Comparison of ENCODE assay signal across 13 cellular contexts in genomic region chr9:131650254-131650653, GRCh38.
DNase-seq lines count a peak whose midpoint lies in the region; ATAC-seq and TF ChIP-seq lines count a peak whose summit lies in the region.
"Had no signal": no experiment of that assay in that cellular context is flagged by ENCODE, and none has a peak within 500 bp of the region (broad histone marks: within the 10 kb centered on the region; RNA-seq: fewer than 3 reads in every experiment).

No MANE protein-coding gene starts in this region.

- peak; percentile 48 for DNase-seq in AG09319 (ENCODE audit: extremely low read depth, low read depth)
- peak; percentile 51 for DNase-seq in NB4 (ENCODE audit: low read depth)
- DNase-seq in fibroblast of mammary gland (ENCODE audit: low read depth) = peak; percentile 96
- DNase-seq in osteocyte (ENCODE audit: extremely low spot score, unreplicated experiment) = no peak
- no peak for DNase-seq in NCI-H446 (lab: John Stamatoyannopoulos, UW)
- no peak for DNase-seq in NCI-H146 (lab: John Stamatoyannopoulos, UW)
- no peak for DNase-seq in stimulated activated CD4-positive, alpha-beta T cell treated with anti-CD3 and anti-CD28 coated beads, Interleukin-2, amount 100 ng/mL, for 48 hours
- DNase-seq: activated CD4-positive, alpha-beta T cell treated with anti-CD3 and anti-CD28 coated beads for 48 hours; amniotic stem cell; Caco-2; naive B cell had no signal

- no peaks in the 10 kb centered on the region for H3K27me3 Mint-ChIP-seq in osteocyte (ENCODE audit: unreplicated experiment)
- H3K27me3 Mint-ChIP-seq: naive B cell had no signal

- ATAC-seq in HG03342 (IDR thresholded peaks at IDR 0.05; ENCODE audit: unreplicated experiment) = no peak

- TF ChIP-seq CTCF in AG09319 (IDR thresholded peaks at IDR 0.05; ENCODE audit: low read depth, low read length) = no peak
- TF ChIP-seq CTCF in NB4 (IDR thresholded peaks at IDR 0.05; ENCODE audit: low read depth, low read length) = no peak
- no peak for TF ChIP-seq CTCF in fibroblast of mammary gland (conservative IDR thresholded peaks at IDR 0.05; ENCODE audit: control insufficient read depth, insufficient read depth, low read depth, low read length)
- no peak for TF ChIP-seq CTCF in osteocyte (IDR thresholded peaks at IDR 0.05)

- H3K4me1 Mint-ChIP-seq in osteocyte (ENCODE audit: unreplicated experiment) = peaks cover 39% of the 10 kb centered on the region

- H3K9me3 Mint-ChIP-seq in osteocyte (ENCODE audit: unreplicated experiment) = no peaks in the 10 kb centered on the region
- H3K9me3 Mint-ChIP-seq: naive B cell had no signal

- peak overlapping the region; percentile 42 for H3K27ac Mint-ChIP-seq in osteocyte (ENCODE audit: unreplicated experiment)

- H3K4me3 Mint-ChIP-seq in osteocyte (ENCODE audit: unreplicated experiment) = no peak overlapping the region
- H3K4me3 Mint-ChIP-seq: naive B cell had no signal

- no peak for TF ChIP-seq POLR2A in NB4 (IDR thresholded peaks at IDR 0.05; ENCODE audit: extremely low read depth, insufficient read length)

- H3K4me3 ChIP-seq in NB4 (ENCODE audit: low read depth, low read length) (no peak overlapping the region), fibroblast of mammary gland (ENCODE audit: control insufficient read depth, low read depth, low read length) (no peak overlapping the region)
- H3K4me3 ChIP-seq: PC-9 had no signal

- peaks cover 11% of the 10 kb centered on the region for H3K36me3 Mint-ChIP-seq in osteocyte (ENCODE audit: unreplicated experiment)

Comparison
In these comparisons a context has a peak if more than half of its experiments do, and no peak if none do; other contexts are left out.
1. DNase-seq: peak in AG09319 (single experiment), NB4 (single experiment) and fibroblast of mammary gland (single experiment); none in osteocyte (single experiment), NCI-H446 (0 of 2), NCI-H146 (single experiment) and stimulated activated CD4-positive, alpha-beta T cell treated with anti-CD3 and anti-CD28 coated beads, Interleukin-2, amount 100 ng/mL, for 48 hours (0 of 2).